ENCODE assay signal across 1 cellular context in the genomic region with DNA sequence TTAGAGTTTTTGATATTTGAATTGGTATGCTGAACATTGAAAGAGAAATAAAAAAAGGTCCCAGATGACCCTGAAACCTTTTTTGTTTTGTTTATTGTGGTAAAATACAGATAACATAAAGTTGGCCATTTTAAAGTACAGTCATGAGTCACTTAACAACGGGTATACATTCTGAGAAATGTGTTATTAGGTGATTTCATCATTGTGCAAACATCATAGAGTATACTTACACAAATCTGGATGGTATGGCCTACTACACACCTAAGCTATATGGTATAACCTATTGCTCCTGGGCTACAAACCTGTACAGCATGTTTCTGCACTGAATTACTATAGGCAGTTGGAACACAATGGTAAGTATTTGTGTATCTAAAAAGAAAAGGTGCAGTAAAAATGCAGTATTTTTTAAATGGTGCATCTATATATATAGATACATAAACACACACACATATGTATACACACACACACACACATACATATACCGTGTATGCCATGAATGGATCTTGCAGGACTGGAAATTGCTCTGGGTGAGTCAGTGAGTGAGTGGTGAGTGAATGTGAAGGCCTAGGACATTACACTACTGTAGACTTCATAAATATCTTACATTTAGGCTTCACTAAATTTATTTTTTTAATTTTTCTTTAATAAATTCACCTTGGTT.
TF ChIP-seq lines count a peak whose summit lies in the region.

No MANE protein-coding gene starts in this region.

TF ChIP-seq in HEK293, 187 proteins besides CTCF, POLR2A, EP300 and RAD21 (continued from another document):
- TF ChIP-seq PRDM10 (tag by site-specific recombination; IDR thresholded peaks at IDR 0.05) (peak; percentile 84), SP7 (tag by site-specific recombination; IDR thresholded peaks at IDR 0.05) (0 out of 2 replicates have a peak, but pooled peaks have one; percentile 29)
TF ChIP-seq in HEK293: peak in this region for 3.
